22 cellular contexts compared by ENCODE assay signal in the genomic region with DNA sequence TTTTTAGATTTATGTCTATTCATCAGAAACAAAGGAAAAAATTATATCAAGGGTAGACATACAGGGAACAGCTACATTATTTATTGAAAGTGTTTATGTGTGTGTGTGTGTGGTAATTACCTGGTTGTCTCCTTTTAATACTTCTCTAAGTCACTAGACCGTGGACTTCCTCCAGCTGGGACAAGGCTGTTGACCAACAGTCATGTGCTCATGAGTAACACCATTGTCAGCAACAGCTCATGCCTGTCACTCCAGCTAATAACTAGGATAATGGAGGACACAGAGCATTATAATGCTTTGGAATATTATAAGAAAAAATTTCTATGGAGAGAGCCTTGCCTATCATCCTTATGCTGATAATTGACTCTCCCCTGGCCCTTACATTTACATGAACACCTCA.
A peak's percentile ranks its signal among the peaks of the same experiment; 100 is the strongest.
DNase-seq lines count a peak whose midpoint lies in the region; ATAC-seq and TF ChIP-seq lines count a peak whose summit lies in the region.
"Had no signal": no experiment of that assay in that cellular context is flagged by ENCODE, and none has a peak within 500 bp of the region (broad histone marks: within the 10 kb centered on the region; RNA-seq: fewer than 3 reads in every experiment).

No MANE protein-coding gene starts in this region.

- H3K27me3 Mint-ChIP-seq in natural killer cell (ENCODE audit: low read depth in 2 of 2): peaks cover 0 to 3% of the 10 kb centered on the region in 2 donors
- H3K27me3 Mint-ChIP-seq: activated naive CD8-positive, alpha-beta T cell treated with anti-CD3 and anti-CD28 coated beads, Interleukin-2, amount 10 ng/mL, durations not matched to agents 7 days and 5 days; CD8-positive, alpha-beta memory T cell had no signal

- in situ Hi-C loops in HAP-1 (cut with MboI; ENCODE audit: low sequenced_read_pairs): no loop called here

- ATAC-seq in natural killer cell: no peak
- ATAC-seq: activated CD4-positive, CD25-positive, alpha-beta regulatory T cell treated with anti-CD3 and anti-CD28 coated beads, Interleukin-2, amount 50 U/mL, for 24 hours; GM23338; left ventricle myocardium superior; PC-3; stimulated activated effector memory CD8-positive, alpha-beta T cell treated with anti-CD3 and anti-CD28 coated beads, Interleukin-12 subunit alpha, Interleukin-12 subunit beta, amount 100 ng/mL, for 72 hours had no signal

- no peaks in the 10 kb centered on the region for H3K27me3 ChIP-seq in HAP-1 (ENCODE audit: low read depth)
- H3K27me3 ChIP-seq: brain microvascular endothelial cell, thyroid gland had no signal

- H3K4me1 Mint-ChIP-seq in natural killer cell: no peaks in the 10 kb centered on the region
- H3K4me1 Mint-ChIP-seq: activated naive CD8-positive, alpha-beta T cell treated with anti-CD3 and anti-CD28 coated beads, Interleukin-2, amount 10 ng/mL, durations not matched to agents 7 days and 5 days; CD8-positive, alpha-beta memory T cell; GM23338; stimulated activated effector memory CD8-positive, alpha-beta T cell treated with anti-CD3 and anti-CD28 coated beads, Interleukin-12 subunit alpha, Interleukin-12 subunit beta, amount 100 ng/mL, for 72 hours had no signal

- TF ChIP-seq CTCF in AG10803 (conservative IDR thresholded peaks at IDR 0.05; ENCODE audit: low read length) (no peak), epithelial cell of proximal tubule (conservative IDR thresholded peaks at IDR 0.05; ENCODE audit: low read depth, low read length) (no peak), natural killer cell (IDR thresholded peaks at IDR 0.05) (no peak)

- DNase-seq in AG10803 (ENCODE audit: low read depth) (peak; percentile 8), M059J (ENCODE audit: low read depth) (peak; percentile 36), epithelial cell of proximal tubule (ENCODE audit: low read depth) (peak; percentile 86), midbrain (lab: John Stamatoyannopoulos, UW) (peak; percentile 29), SKM-1 treated with dmso at 0.1 percent for 144 hours (lab: John Stamatoyannopoulos, UW; ENCODE audit: unreplicated experiment) (no peak), HAP-1 (ENCODE audit: low spot score in 2 of 2) (no peak), activated T-cell treated with anti-CD3 and anti-CD28 coated beads for 4 hours (no peak), natural killer cell (no peak)
- DNase-seq: activated naive CD8-positive, alpha-beta T cell treated with anti-CD3 and anti-CD28 coated beads, Interleukin-2, amount 10 ng/mL, durations not matched to agents 7 days and 5 days; brain microvascular endothelial cell; CD8-positive, alpha-beta memory T cell; EL; left ventricle myocardium superior; NCI-H1436; NCI-H748 treated with DMSO at 0.1 percent for 48 hours; PC-3; right cardiac atrium; T1000; thyroid gland had no signal

- no peaks in the 10 kb centered on the region for H3K36me3 ChIP-seq in HAP-1 (replicated peaks)
- H3K36me3 ChIP-seq: brain microvascular endothelial cell, thyroid gland had no signal

- H3K9me3 Mint-ChIP-seq in natural killer cell: peaks cover 0 to 2% of the 10 kb centered on the region in 2 donors

- H3K9me3 ChIP-seq in HAP-1: no peaks in the 10 kb centered on the region
- H3K9me3 ChIP-seq: thyroid gland had no signal

- no peaks in the 10 kb centered on the region for H3K36me3 Mint-ChIP-seq in natural killer cell
- H3K36me3 Mint-ChIP-seq: activated naive CD8-positive, alpha-beta T cell treated with anti-CD3 and anti-CD28 coated beads, Interleukin-2, amount 10 ng/mL, durations not matched to agents 7 days and 5 days; CD8-positive, alpha-beta memory T cell; stimulated activated effector memory CD8-positive, alpha-beta T cell treated with anti-CD3 and anti-CD28 coated beads, Interleukin-12 subunit alpha, Interleukin-12 subunit beta, amount 100 ng/mL, for 72 hours had no signal

- H3K4me3 ChIP-seq in AG10803 (ENCODE audit: low read length) (no peak overlapping the region), epithelial cell of proximal tubule (ENCODE audit: low read depth, low read length) (no peak overlapping the region), HAP-1 (no peak overlapping the region)
- H3K4me3 ChIP-seq: GM23338, thyroid gland had no signal

- no peak overlapping the region for H3K27ac Mint-ChIP-seq in natural killer cell
- H3K27ac Mint-ChIP-seq: activated naive CD8-positive, alpha-beta T cell treated with anti-CD3 and anti-CD28 coated beads, Interleukin-2, amount 10 ng/mL, durations not matched to agents 7 days and 5 days; CD8-positive, alpha-beta memory T cell; GM23338; stimulated activated effector memory CD8-positive, alpha-beta T cell treated with anti-CD3 and anti-CD28 coated beads, Interleukin-12 subunit alpha, Interleukin-12 subunit beta, amount 100 ng/mL, for 72 hours had no signal

- no peak overlapping the region for H3K4me3 Mint-ChIP-seq in natural killer cell
- H3K4me3 Mint-ChIP-seq: activated naive CD8-positive, alpha-beta T cell treated with anti-CD3 and anti-CD28 coated beads, Interleukin-2, amount 10 ng/mL, durations not matched to agents 7 days and 5 days; CD8-positive, alpha-beta memory T cell; GM23338; stimulated activated effector memory CD8-positive, alpha-beta T cell treated with anti-CD3 and anti-CD28 coated beads, Interleukin-12 subunit alpha, Interleukin-12 subunit beta, amount 100 ng/mL, for 72 hours had no signal

- intact Hi-C loops in natural killer cell (cut with micrococcal nuclease): no loop called here

- H3K4me1 ChIP-seq in HAP-1: no peaks in the 10 kb centered on the region
- H3K4me1 ChIP-seq: thyroid gland had no signal

Comparison
In these comparisons a context has a peak if more than half of its experiments do, and no peak if none do; other contexts are left out.
1. DNase-seq: peak in AG10803 (single experiment), M059J (single experiment), epithelial cell of proximal tubule (single experiment) and midbrain (single experiment); none in SKM-1 treated with dmso at 0.1 percent for 144 hours (single experiment), HAP-1 (0 of 2), activated T-cell treated with anti-CD3 and anti-CD28 coated beads for 4 hours (single experiment) and natural killer cell (single experiment).